Comparison of ENCODE assay signal across 31 cellular contexts in the genomic region with DNA sequence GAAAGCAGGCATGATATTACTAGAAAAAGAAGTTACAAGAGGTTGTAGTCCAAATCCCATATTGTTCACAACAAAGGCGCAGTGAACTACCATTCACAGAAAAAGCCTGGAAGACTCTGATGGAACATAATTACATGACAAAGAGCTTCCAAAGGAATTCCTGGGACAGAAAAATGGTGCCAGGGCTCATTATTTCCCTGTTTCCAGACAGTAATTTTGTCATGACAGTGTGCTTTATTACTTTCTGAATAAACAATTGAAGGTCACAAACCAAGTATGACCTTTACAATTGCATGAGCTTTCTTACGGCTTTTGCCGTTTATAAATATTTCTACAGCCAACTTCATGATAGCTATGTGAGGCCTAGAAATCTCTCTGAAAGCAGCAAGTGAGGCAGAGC.
"Had no signal": no experiment of that assay in that cellular context is flagged by ENCODE, and none has a peak within 500 bp of the region (broad histone marks: within the 10 kb centered on the region; RNA-seq: fewer than 3 reads in every experiment).

No MANE protein-coding gene starts in this region.

- H3K27ac Mint-ChIP-seq: activated B cell treated with CpG ODN at 0.5 μM for 24 hours; activated CD4-positive, alpha-beta memory T cell treated with anti-CD3 and anti-CD28 coated beads for 36 hours; activated CD4-positive, alpha-beta T cell treated with anti-CD3 and anti-CD28 coated beads, Interleukin-2, amount 10 ng/mL, durations not matched to agents 7 days and 5 days; activated naive CD4-positive, alpha-beta T cell treated with anti-CD3 and anti-CD28 coated beads for 36 hours; activated naive CD8-positive, alpha-beta T cell; activated T-helper 17 cell treated with anti-CD3 and anti-CD28 coated beads, Interleukin-2, amount 50 U/mL, for 72 hours; IgD-negative memory B cell; T-helper 2 cell treated with Interferon-gamma antibody and Interleukin-4, amounts not matched to agents 5 μg/mL and 100 μg/mL, for 36 hours had no signal

- H3K4me3 ChIP-seq: cardiac muscle cell, SJCRH30 had no signal

- H3K27me3 ChIP-seq: brain microvascular endothelial cell, cardiac muscle cell, SJCRH30 had no signal

- H3K4me3 Mint-ChIP-seq: activated B cell treated with CpG ODN at 0.5 μM for 24 hours; activated CD4-positive, alpha-beta memory T cell treated with anti-CD3 and anti-CD28 coated beads for 36 hours; activated CD4-positive, alpha-beta T cell treated with anti-CD3 and anti-CD28 coated beads, Interleukin-2, amount 10 ng/mL, durations not matched to agents 7 days and 5 days; activated naive CD4-positive, alpha-beta T cell treated with anti-CD3 and anti-CD28 coated beads for 36 hours; activated naive CD8-positive, alpha-beta T cell; activated T-helper 17 cell treated with anti-CD3 and anti-CD28 coated beads, Interleukin-2, amount 50 U/mL, for 72 hours; IgD-negative memory B cell; T-helper 2 cell treated with Interferon-gamma antibody and Interleukin-4, amounts not matched to agents 5 μg/mL and 100 μg/mL, for 36 hours had no signal

- H3K9me3 Mint-ChIP-seq: activated B cell treated with CpG ODN at 0.5 μM for 24 hours; activated CD4-positive, alpha-beta memory T cell treated with anti-CD3 and anti-CD28 coated beads for 36 hours; activated CD4-positive, alpha-beta T cell treated with anti-CD3 and anti-CD28 coated beads, Interleukin-2, amount 10 ng/mL, durations not matched to agents 7 days and 5 days; activated naive CD4-positive, alpha-beta T cell treated with anti-CD3 and anti-CD28 coated beads for 36 hours; activated T-helper 17 cell treated with anti-CD3 and anti-CD28 coated beads, Interleukin-2, amount 50 U/mL, for 72 hours; IgD-negative memory B cell; T-helper 2 cell treated with Interferon-gamma antibody and Interleukin-4, amounts not matched to agents 5 μg/mL and 100 μg/mL, for 36 hours had no signal

- DNase-seq: activated B cell treated with CpG ODN at 0.5 μM for 24 hours; activated CD4-positive, alpha-beta memory T cell treated with anti-CD3 and anti-CD28 coated beads for 36 hours; activated CD4-positive, alpha-beta T cell treated with anti-CD3 and anti-CD28 coated beads for 1 hour; activated CD4-positive, alpha-beta T cell treated with anti-CD3 and anti-CD28 coated beads, Interleukin-2, amount 10 ng/mL, durations not matched to agents 7 days and 5 days; activated CD8-positive, alpha-beta memory T cell treated with anti-CD3 and anti-CD28 coated beads for 24 hours; activated gamma-delta T cell; activated naive CD4-positive, alpha-beta T cell treated with anti-CD3 and anti-CD28 coated beads for 36 hours; activated T-cell treated with anti-CD3 and anti-CD28 coated beads, Interleukin-2, amount 50 U/mL, for 48 hours; brain microvascular endothelial cell; KG1; NCI-H1092; NCI-H1417; NCI-H1694; NCI-H2029; NCI-H2107; NCI-H2171 treated with DMSO at 0.1 percent for 48 hours; NCI-H510A treated with DMSO at 0.1 percent for 48 hours; NCI-H69; NK-92 treated with Interleukin-12 subunit alpha and Interleukin-12 subunit beta, amount 100 ng/mL, for 24 hours; OCI-M1; Right ventricle myocardium superior; RPMI8226; SJCRH30; SW 1271 had no signal

- H3K4me1 Mint-ChIP-seq: activated B cell treated with CpG ODN at 0.5 μM for 24 hours; activated CD4-positive, alpha-beta T cell treated with anti-CD3 and anti-CD28 coated beads, Interleukin-2, amount 10 ng/mL, durations not matched to agents 7 days and 5 days; activated T-helper 17 cell treated with anti-CD3 and anti-CD28 coated beads, Interleukin-2, amount 50 U/mL, for 72 hours; IgD-negative memory B cell had no signal

- H3K9me3 ChIP-seq: SJCRH30 had no signal

- H3K4me1 ChIP-seq: SJCRH30 had no signal

- H3K27me3 Mint-ChIP-seq: activated B cell treated with CpG ODN at 0.5 μM for 24 hours; activated CD4-positive, alpha-beta memory T cell treated with anti-CD3 and anti-CD28 coated beads for 36 hours; activated CD4-positive, alpha-beta T cell treated with anti-CD3 and anti-CD28 coated beads, Interleukin-2, amount 10 ng/mL, durations not matched to agents 7 days and 5 days; activated naive CD8-positive, alpha-beta T cell; activated T-helper 17 cell treated with anti-CD3 and anti-CD28 coated beads, Interleukin-2, amount 50 U/mL, for 72 hours; IgD-negative memory B cell had no signal

- ATAC-seq: activated T-helper 17 cell treated with anti-CD3 and anti-CD28 coated beads, Interleukin-2, amount 50 U/mL, for 72 hours; Panc1; SK-N-SH treated with all-trans-retinoic acid at 6 μM for 48 hours had no signal

- H3K36me3 ChIP-seq: cardiac muscle cell, SJCRH30 had no signal

- H3K27ac ChIP-seq: brain microvascular endothelial cell, cardiac muscle cell, SJCRH30 had no signal

- H3K36me3 Mint-ChIP-seq: activated naive CD8-positive, alpha-beta T cell had no signal
